ENCODE assay signal across 11 cellular contexts in the genomic region with DNA sequence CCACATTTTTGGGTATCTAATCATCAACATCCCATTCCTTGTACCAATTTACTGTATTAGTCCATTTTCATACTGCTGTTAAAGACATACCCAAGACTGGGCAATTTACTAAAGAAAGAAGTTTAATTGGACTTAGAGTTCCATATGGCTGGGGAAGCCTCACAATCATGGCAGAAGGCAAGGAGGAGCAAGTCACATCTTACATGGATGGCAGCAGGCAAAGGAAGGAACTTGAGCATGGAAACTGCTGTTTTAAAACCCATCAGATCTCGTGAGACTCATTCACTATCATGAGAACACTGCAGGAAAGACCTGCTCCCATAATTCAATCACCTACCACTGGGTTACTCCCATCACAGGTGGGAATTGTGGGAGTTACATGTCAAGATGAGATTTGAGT.
"Had no signal": no experiment of that assay in that cellular context is flagged by ENCODE, and none has a peak within 500 bp of the region (broad histone marks: within the 10 kb centered on the region; RNA-seq: fewer than 3 reads in every experiment).

No MANE protein-coding gene starts in this region.

- H3K36me3 ChIP-seq: HAP-1 had no signal

- DNase-seq: GM23248, GOT3, H7, H9, HCEC 1CT, HFFc6 had no signal

- H3K9ac ChIP-seq: GM23248 had no signal

- H3K9me3 ChIP-seq: HAP-1 had no signal

- ATAC-seq: GM23338, HCT116 had no signal

- H2AFZ ChIP-seq: GM23248, GM23338 had no signal

- H3K4me2 ChIP-seq: GM23338 had no signal

- H3K27ac ChIP-seq: GM23248 had no signal

- H3K4me3 ChIP-seq: GM23248, GM23338, HAP-1 had no signal

- FAIRE-seq: H1, H54 had no signal
